7 cellular contexts compared by ENCODE assay signal in the genomic region with DNA sequence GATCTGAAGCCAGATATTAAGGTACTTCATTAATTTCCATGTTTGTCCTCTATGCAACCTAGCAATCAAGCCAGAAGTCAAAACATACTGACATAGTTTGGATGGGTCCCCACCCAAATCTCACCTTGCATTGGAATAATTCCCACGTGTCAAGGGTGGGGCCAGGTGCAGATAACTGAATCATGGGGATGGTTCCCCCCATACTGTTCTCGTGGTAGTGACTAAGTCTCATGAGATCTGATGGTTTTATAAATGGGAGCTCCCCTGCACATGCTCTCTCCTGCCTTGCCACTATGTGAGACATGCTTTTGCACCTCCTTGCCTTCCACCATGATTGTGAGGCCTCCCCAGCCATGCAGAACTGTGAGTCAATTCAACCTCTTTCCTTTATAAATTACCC.
DNase-seq lines count a peak whose midpoint lies in the region; ATAC-seq, FAIRE-seq and TF ChIP-seq lines count a peak whose summit lies in the region.
"Not testable (repeated sequence)": the region's sequence is repeated elsewhere in the genome, so short reads cannot be mapped to it uniquely, and the experiment has no call there.

No MANE protein-coding gene starts in this region.

- H3K9me2 ChIP-seq in HCT116 (ENCODE audit: insufficient read depth): not testable (repeated sequence)

- TF ChIP-seq POLR2A in HCT116 (IDR thresholded peaks at IDR 0.05; ENCODE audit: borderline replicate concordance, extremely low read depth, insufficient read depth, insufficient read length); HepG2 (IDR thresholded peaks at IDR 0.05; ENCODE audit: insufficient read depth in 1 of 2, low read depth in 2 of 2, low read length in 2 of 2): not testable (repeated sequence)

- BruUV-seq in HCT116 (replicated peaks; lab: Mats Ljungman, UMichigan): TSS peak; percentile 15
- BruUV-seq in HepG2 (replicated peaks; lab: Mats Ljungman, UMichigan): not testable (repeated sequence)

- in situ Hi-C loops in HepG2 (cut with HindIII; ENCODE audit: extremely low pct_ligation_motif_present, low pct_unique_long_range_greater_than_20kb): loop anchor here (25.0 kb wide), 1 partner anchor 275 kb away; no protein-coding TSS in a partner anchor

- H3K9ac ChIP-seq in HCT116 (ENCODE audit: low read length); HepG2 (ENCODE audit: insufficient read depth, low read depth, low read length): not testable (repeated sequence)

- H3K36me3 Mint-ChIP-seq in glutamatergic neuron (ENCODE audit: unreplicated experiment): peaks cover 20% of the 10 kb centered on the region

- H3K4me1 Mint-ChIP-seq in glutamatergic neuron (ENCODE audit: low read depth, unreplicated experiment): peaks cover 11% of the 10 kb centered on the region

- TF ChIP-seq EP300 in HepG2 (IDR thresholded peaks at IDR 0.05; ENCODE audit: low read depth in 2 of 2, low read length in 2 of 2); HepG2 (CRISPR knock-in tag; IDR thresholded peaks at IDR 0.05; ENCODE audit: borderline replicate concordance): not testable (repeated sequence)

- H3K79me2 ChIP-seq in HCT116 (ENCODE audit: insufficient read depth, low read length); HepG2 (ENCODE audit: insufficient read depth, low read length): not testable (repeated sequence)

- H3K9me3 Mint-ChIP-seq in glutamatergic neuron (ENCODE audit: unreplicated experiment): peaks cover 14% of the 10 kb centered on the region

- ATAC-seq in HCT116, HepG2: not testable (repeated sequence)

- not testable (repeated sequence) for H3K27ac ChIP-seq in HCT116 (ENCODE audit: low read depth, low read length); SJCRH30; HepG2 (ENCODE audit: extremely low read length, insufficient read depth, low read length)

- TF ChIP-seq CTCF in HCT116 (IDR thresholded peaks at IDR 0.05 in 2 of 3, conservative IDR thresholded peaks at IDR 0.05 in 1 of 3; ENCODE audit: borderline replicate concordance in 1 of 3, insufficient read depth in 1 of 3, low read depth in 2 of 3, low read length in 2 of 3); glutamatergic neuron (IDR thresholded peaks at IDR 0.05; ENCODE audit: partially characterized antibody, unreplicated experiment); HepG2 (CRISPR knock-in tag; IDR thresholded peaks at IDR 0.05): not testable (repeated sequence)

- CTCF ChIA-PET in HCT116 (lab: Charles Lee); HepG2 (lab: Yijun Ruan, JAX; ENCODE audit: low intra/inter-chr PET ratio, low total read pairs): not testable (repeated sequence)

- POLR2A ChIA-PET in HCT116 (lab: Charles Lee); HepG2 (lab: Yijun Ruan, JAX): not testable (repeated sequence)

- H3K27ac Mint-ChIP-seq in glutamatergic neuron (ENCODE audit: unreplicated experiment): not testable (repeated sequence)

- not testable (repeated sequence) for H2AFZ ChIP-seq in HCT116 (ENCODE audit: low read depth, low read length, poor library complexity, severe bottlenecking); HepG2 (ENCODE audit: low read length)

- not testable (repeated sequence) for H3K27me3 ChIP-seq in HCT116 (ENCODE audit: insufficient read depth, low read length); SJCRH30; HepG2 (ENCODE audit: control insufficient read depth in 1 of 2, insufficient read depth in 2 of 2, low read length in 2 of 2)

- H3K4me3 ChIP-seq in HCT116 (replicated peaks in 1 of 2; ENCODE audit: low read depth in 1 of 2, low read length in 2 of 2); SJCRH30; HepG2 (replicated peaks in 1 of 3; ENCODE audit: insufficient read depth in 1 of 3, low read depth in 2 of 3, low read length in 3 of 3): not testable (repeated sequence)

- not testable (repeated sequence) for DNase-seq in HCT116 (ENCODE audit: low read depth, low spot score); HepG2 (ENCODE audit: low spot score)
- peak; percentile 2 to 6 for DNase-seq in SJCRH30
- DNase-seq in activated CD8-positive, alpha-beta memory T cell treated with anti-CD3 and anti-CD28 coated beads, Interleukin-2, amount 50 U/mL, for 48 hours: peak; percentile 58
- DNase-seq in astrocyte of the hippocampus (ENCODE audit: low read depth, low spot score): peak; percentile 1
- peak; percentile 17 for DNase-seq in glutamatergic neuron
- peak; percentile 1 for DNase-seq in renal cortical epithelial cell (ENCODE audit: low read depth)

- FAIRE-seq in HepG2 (lab: Jason Lieb, UNC): not testable (repeated sequence)

- H3K36me3 ChIP-seq in HCT116 (ENCODE audit: control insufficient read depth in 1 of 2, insufficient read depth in 2 of 2, low read length in 2 of 2): not testable (repeated sequence)
- H3K36me3 ChIP-seq in SJCRH30 (peaks cover 14% of the 10 kb centered on the region), HepG2 (replicated peaks in 1 of 2; ENCODE audit: control insufficient read depth in 1 of 2, insufficient read depth in 2 of 2, low read length in 2 of 2) (peaks cover 10 to 13% of the 10 kb centered on the region in 2 experiments; a peak in 4 of 5 replicates)

- not testable (repeated sequence) for H3K27me3 Mint-ChIP-seq in glutamatergic neuron (ENCODE audit: unreplicated experiment)

- not testable (repeated sequence) for H4K20me1 ChIP-seq in HCT116 (ENCODE audit: insufficient read depth); HepG2 (ENCODE audit: insufficient read depth, low read length)

- not testable (repeated sequence) for H3K4me2 ChIP-seq in HCT116 (ENCODE audit: low read length); HepG2 (ENCODE audit: low read depth, low read length)

- not testable (repeated sequence) for H3K4me1 ChIP-seq in HCT116 (ENCODE audit: control insufficient read depth in 1 of 2, insufficient read depth in 2 of 2, low read length in 2 of 2); SJCRH30; HepG2 (ENCODE audit: insufficient read depth, low read length)

- WGBS in HepG2 (ENCODE audit: low lambda C conversion rate): 96% methylated on average over 2 of the region's 2 CpGs

- intact Hi-C loops in HCT116 (cut with micrococcal nuclease); HepG2 (cut with micrococcal nuclease; ENCODE audit: unreplicated experiment): not testable (repeated sequence)

- not testable (repeated sequence) for H3K4me3 Mint-ChIP-seq in glutamatergic neuron (ENCODE audit: unreplicated experiment)

- TF ChIP-seq RAD21 in HCT116 (IDR thresholded peaks at IDR 0.05; ENCODE audit: low read depth); HepG2 (CRISPR knock-in tag; IDR thresholded peaks at IDR 0.05): not testable (repeated sequence)

- RAD21 ChIA-PET in HCT116 (lab: Charles Lee; ENCODE audit: low non-redundant PET in 1 of 2, low total read pairs in 2 of 2, uncharacterized antibody in 2 of 2, unreplicated experiment in 2 of 2): not testable (repeated sequence)

- H3K9me3 ChIP-seq in HCT116 (ENCODE audit: control insufficient read depth in 1 of 2, insufficient read depth in 1 of 2, low read depth in 1 of 2, low read length in 2 of 2); SJCRH30 (replicated peaks); HepG2 (ENCODE audit: low read length): not testable (repeated sequence)

TF ChIP-seq in HepG2, 621 proteins besides CTCF, POLR2A, EP300 and RAD21:
- TF ChIP-seq TBX3 (IDR thresholded peaks at IDR 0.05; ENCODE audit: borderline replicate concordance) (0 out of 2 replicates have a peak, but pooled peaks have one; percentile 15), ZNF83 (CRISPR knock-in tag; IDR thresholded peaks at IDR 0.05; ENCODE audit: borderline replicate concordance) (0 out of 2 replicates have a peak, but pooled peaks have one; percentile 71), RAD51 (IDR thresholded peaks at IDR 0.05; ENCODE audit: borderline replicate concordance) (0 out of 2 replicates have a peak, but pooled peaks have one; percentile 11), AKAP8 (CRISPR knock-in tag; IDR thresholded peaks at IDR 0.05) (0 out of 2 replicates have a peak, but pooled peaks have one; percentile 38), ZNF282 (IDR thresholded peaks at IDR 0.05; ENCODE audit: partially characterized antibody) (peak; percentile 46)
